ENCODE assay signal across 13 cellular contexts in the genomic region with DNA sequence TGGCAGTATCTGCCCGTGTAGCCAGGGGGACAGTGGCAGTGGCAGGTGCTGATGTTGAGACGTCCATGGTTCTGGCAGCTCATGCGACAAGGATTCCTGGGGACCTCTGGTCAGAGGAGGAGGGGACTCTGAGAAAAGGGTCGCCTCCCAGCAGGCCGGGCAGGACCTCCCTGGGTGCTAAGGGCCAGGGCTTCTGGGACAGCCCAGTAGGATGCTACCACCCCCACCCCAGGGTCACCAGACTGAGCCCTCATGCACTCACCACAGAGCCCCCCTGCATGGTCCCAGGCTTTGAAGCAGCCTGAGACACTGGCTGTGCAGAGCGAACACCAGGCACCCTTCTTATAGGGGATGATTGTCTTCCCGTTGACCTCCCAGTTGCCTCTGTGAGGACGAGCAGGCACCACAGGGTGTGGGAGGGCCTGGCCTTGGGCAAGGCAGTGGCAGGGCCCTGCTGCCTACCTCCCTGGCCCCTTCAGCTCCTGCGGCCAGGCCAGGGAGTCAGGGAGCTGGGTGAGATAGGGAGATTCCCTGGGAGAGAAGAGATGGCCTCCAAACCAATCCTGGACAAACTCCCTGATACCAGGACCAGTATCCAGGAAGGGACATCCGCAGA. TPM values are rescaled to one million over a fixed set of nuclear protein-coding genes. Genes with fewer than 3 reads are reported as not detected.
DNase-seq lines count a peak whose midpoint lies in the region; ATAC-seq, FAIRE-seq and TF ChIP-seq lines count a peak whose summit lies in the region.
"Not testable (repeated sequence)": the region's sequence is repeated elsewhere in the genome, so short reads cannot be mapped to it uniquely, and the experiment has no call there.
"Had no signal": no experiment of that assay in that cellular context is flagged by ENCODE, and none has a peak within 500 bp of the region (broad histone marks: within the 10 kb centered on the region; RNA-seq: fewer than 3 reads in every experiment).

No MANE protein-coding gene starts in this region.

- FAIRE-seq in kidney (lab: Jason Lieb, UNC) = not testable (repeated sequence)

- H3K36me3 Mint-ChIP-seq in activated T-cell treated with anti-CD3 and anti-CD28 coated beads, Interleukin-2, amount 50 U/mL, for 24 hours (ENCODE audit: low read depth); endodermal cell (ENCODE audit: low read depth): not testable (repeated sequence)

- not testable (repeated sequence) for H3K27ac Mint-ChIP-seq in activated T-cell treated with anti-CD3 and anti-CD28 coated beads, Interleukin-2, amount 50 U/mL, for 24 hours; endodermal cell

- H3K4me3 Mint-ChIP-seq in activated T-cell treated with anti-CD3 and anti-CD28 coated beads, Interleukin-2, amount 50 U/mL, for 24 hours; endodermal cell: not testable (repeated sequence)

- H3K9ac ChIP-seq in endodermal cell (ENCODE audit: extremely low read depth, low read length, poor library complexity, severe bottlenecking); kidney (ENCODE audit: low read length in 2 of 2): not testable (repeated sequence)

- not testable (repeated sequence) for H3K27me3 Mint-ChIP-seq in activated T-cell treated with anti-CD3 and anti-CD28 coated beads, Interleukin-2, amount 50 U/mL, for 24 hours; endodermal cell (ENCODE audit: insufficient read depth)

- TF ChIP-seq POLR2A in testis (IDR thresholded peaks at IDR 0.05) = not testable (repeated sequence)

- intact Hi-C loops in kidney (cut with DNase I); lower lobe of right lung (cut with DNase I); posterior vena cava (cut with DNase I); testis (cut with DNase I; ENCODE audit: low total_unique reads): not testable (repeated sequence)

- WGBS in endodermal cell (ENCODE audit: insufficient coverage in 1 of 2, insufficient read length in 1 of 2), 2 experiments = 86 to 88% methylated on average over 1 to 8 of the region's 10 CpGs
- WGBS in testis, 2 donors = 34 to 55% methylated on average over 2 to 8 of the region's 10 CpGs

- H3K4me1 Mint-ChIP-seq in activated T-cell treated with anti-CD3 and anti-CD28 coated beads, Interleukin-2, amount 50 U/mL, for 24 hours (ENCODE audit: low read depth); endodermal cell: not testable (repeated sequence)

- not testable (repeated sequence) for TF ChIP-seq CTCF in endodermal cell (conservative IDR thresholded peaks at IDR 0.05); kidney (IDR thresholded peaks at IDR 0.05; ENCODE audit: borderline replicate concordance, extremely low read depth, insufficient read depth); lower lobe of right lung (IDR thresholded peaks at IDR 0.05); testis (IDR thresholded peaks at IDR 0.05)

- not testable (repeated sequence) for H3K27ac ChIP-seq in endodermal cell (ENCODE audit: low read depth, low read length); kidney (ENCODE audit: low read depth in 2 of 2, low read length in 2 of 2); lower lobe of right lung; testis

- ATAC-seq in lower lobe of right lung = peak in 1 of 2 donors; percentile 15

- DNase-seq in activated T-cell treated with anti-CD3 and anti-CD28 coated beads, Interleukin-2, amount 50 U/mL, for 24 hours = peak; percentile 27
- DNase-seq in endodermal cell (peak; percentile 20), kidney (peak; percentile 79), lower lobe of right lung (peak; percentile 8), posterior vena cava (ENCODE audit: low spot score) (peak; percentile 82), testis (peak; percentile 73)

- not testable (repeated sequence) for H3K36me3 ChIP-seq in endodermal cell (ENCODE audit: control insufficient read depth, insufficient read depth, low read length); kidney (ENCODE audit: control insufficient read depth in 1 of 2, insufficient read depth in 2 of 2, low read length in 2 of 2); lower lobe of right lung; testis (ENCODE audit: low read depth, missing control alignments)

- not testable (repeated sequence) for H3K9me3 Mint-ChIP-seq in activated T-cell treated with anti-CD3 and anti-CD28 coated beads, Interleukin-2, amount 50 U/mL, for 24 hours; endodermal cell

- H3K4me1 ChIP-seq in endodermal cell (ENCODE audit: control insufficient read depth, insufficient read depth, low read length); kidney (ENCODE audit: control insufficient read depth in 1 of 2, insufficient read depth in 1 of 2, low read depth in 1 of 2, low read length in 2 of 2); lower lobe of right lung; testis: not testable (repeated sequence)

- not testable (repeated sequence) for H3K4me3 ChIP-seq in endodermal cell (ENCODE audit: low read length); kidney (ENCODE audit: low read length in 2 of 2); lower lobe of right lung; testis

- not testable (repeated sequence) for H3K27me3 ChIP-seq in endodermal cell (ENCODE audit: control insufficient read depth, insufficient read depth, low read length, poor library complexity, severe bottlenecking); lower lobe of right lung (ENCODE audit: low read depth); testis

- not testable (repeated sequence) for H3K9me3 ChIP-seq in endodermal cell (ENCODE audit: control insufficient read depth, low read length); kidney (ENCODE audit: control insufficient read depth in 1 of 2, low read length in 2 of 2); lower lobe of right lung; testis

RNA-seq across cellular contexts. Expression of a gene that starts 8.4 kb away (rescaled TPM):
- total RNA-seq in endodermal cell (not detected), kidney (5.3 TPM), lower lobe of right lung (1.2 TPM), posterior vena cava (under 1 TPM; 0.52 to 0.60 TPM), testis (10 to 100 TPM; 16.4 to 42.8 TPM)
- polyA plus RNA-seq in endodermal cell (2013, experiment 1 of 2) = 65.1 TPM
- polyA plus RNA-seq in endodermal cell (2013, experiment 2 of 2) = 73.1 TPM
- polyA plus RNA-seq in kidney (ENCODE audit: insufficient read depth, low read depth, low replicate concordance) (46.1 TPM), testis (ENCODE audit: insufficient read depth, low read depth, low replicate concordance) (13.7 TPM)
- total RNA-seq: Daoy, GM23338 had no signal
- polyA plus RNA-seq: BJ; CD4-positive, alpha-beta memory T cell had no signal

RNA-seq across cellular contexts. Expression of a gene that starts 36.8 kb away (rescaled TPM):
- 1 to 10 TPM in 1 of 2 donors, under 1 TPM in 1; 0.89 to 7.2 TPM for total RNA-seq in endodermal cell
- 7.3 TPM for polyA plus RNA-seq in endodermal cell (2013, experiment 1 of 2)
- polyA plus RNA-seq in endodermal cell (2013, experiment 2 of 2) = 7.4 TPM
- 5.2 TPM for total RNA-seq in kidney
- polyA plus RNA-seq in kidney (ENCODE audit: insufficient read depth, low read depth, low replicate concordance) = not detected
- not detected for total RNA-seq in lower lobe of right lung
- total RNA-seq in posterior vena cava = 1 to 10 TPM; 2.6 to 2.7 TPM
- 10 to 100 TPM; 18.5 to 56.1 TPM for total RNA-seq in testis
- 74.1 TPM for polyA plus RNA-seq in testis (ENCODE audit: insufficient read depth, low read depth, low replicate concordance)
- total RNA-seq: A172, Daoy, G401, H4 had no signal

Comparison
In these comparisons a context has a peak if more than half of its experiments do, and no peak if none do; other contexts are left out.
1. DNase-seq: peak in every context shown above with its lines; median percentile 82 in posterior vena cava; 79 in kidney; 73 in testis; 27 in activated T-cell treated with anti-CD3 and anti-CD28 coated beads, Interleukin-2, amount 50 U/mL, for 24 hours; 20 in endodermal cell; 8 in lower lobe of right lung.